15 cellular contexts compared by ENCODE assay signal in the genomic region with DNA sequence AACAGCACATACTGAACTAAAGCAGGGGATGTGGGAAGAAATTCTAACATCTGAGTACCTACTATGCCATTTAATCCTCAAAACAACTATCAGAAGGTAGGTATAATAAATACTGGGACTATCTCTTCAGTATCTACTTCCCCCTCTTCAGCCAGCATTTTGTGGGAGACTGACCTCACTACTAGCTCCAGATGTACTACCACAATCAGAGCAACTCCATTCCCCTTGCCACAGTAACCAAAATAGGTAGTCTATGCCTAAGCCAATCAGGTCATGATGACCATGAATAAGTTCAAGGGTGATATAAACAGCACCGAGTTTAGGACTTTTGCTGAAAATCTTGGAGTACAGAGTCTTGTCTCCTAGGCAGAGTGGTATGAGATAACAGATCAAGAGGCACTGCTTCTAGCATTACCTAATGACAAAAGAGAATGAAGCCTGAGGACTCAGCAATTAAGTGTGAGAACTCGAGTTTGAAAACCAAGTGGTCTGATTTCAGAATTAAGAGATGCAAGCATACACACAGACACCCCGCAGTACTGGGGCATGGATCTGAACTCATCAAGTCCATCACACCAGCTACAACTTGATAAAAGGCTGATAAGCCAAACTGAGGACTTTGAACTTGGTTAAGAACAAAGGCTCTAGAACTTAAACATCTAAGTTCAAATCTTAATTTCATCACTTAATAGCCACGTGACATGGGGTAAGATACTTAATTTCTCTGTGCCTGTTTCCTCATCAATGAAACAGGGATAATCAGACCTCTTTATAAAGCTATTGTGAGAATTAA. TPM values are rescaled to one million over a fixed set of nuclear protein-coding genes. Genes with fewer than 3 reads are reported as not detected.
A peak's percentile ranks its signal among the peaks of the same experiment; 100 is the strongest.
DNase-seq lines count a peak whose midpoint lies in the region; ATAC-seq and TF ChIP-seq lines count a peak whose summit lies in the region.
"Had no signal": no experiment of that assay in that cellular context is flagged by ENCODE, and none has a peak within 500 bp of the region (broad histone marks: within the 10 kb centered on the region; RNA-seq: fewer than 3 reads in every experiment).

No MANE protein-coding gene starts in this region.

- peak overlapping the region; percentile 34 for H3K27ac ChIP-seq in cardiac muscle cell
- no peak overlapping the region for H3K27ac ChIP-seq in right cardiac atrium (ENCODE audit: low read length)
- no peak overlapping the region for H3K27ac ChIP-seq in RWPE1

- H3K36me3 ChIP-seq in cardiac muscle cell, result no peaks in the 10 kb centered on the region
- H3K36me3 ChIP-seq: HAP-1 had no signal

- WGBS in right cardiac atrium, result 67% methylated on average over 4 of the region's 4 CpGs

- no peaks in the 10 kb centered on the region for H3K9me3 Mint-ChIP-seq in endothelial cell (ENCODE audit: unreplicated experiment)

- intact Hi-C loops in right cardiac atrium (cut with DNase I), result no loop called here

- ATAC-seq in right cardiac atrium (no peak), GM18505 (IDR thresholded peaks at IDR 0.05; ENCODE audit: unreplicated experiment) (no peak)

- no peak for DNase-seq in cardiac muscle cell (ENCODE audit: low read depth in 1 of 2, low spot score in 1 of 2)
- no peak for DNase-seq in right cardiac atrium
- DNase-seq in endothelial cell (ENCODE audit: low spot score), result no peak
- peak; percentile 21 for DNase-seq in myocyte (ENCODE audit: low read depth)
- no peak for DNase-seq in RWPE1 (ENCODE audit: low spot score)
- DNase-seq in COLO829 (ENCODE audit: low spot score), result no peak
- DNase-seq in DMS53 (lab: John Stamatoyannopoulos, UW), result no peak
- DNase-seq: CD4-positive, alpha-beta memory T cell; NCI-H1048; NCI-H1694; NCI-H2171 treated with DMSO at 0.1 percent for 48 hours; NCI-H82; SHP77 treated with DMSO at 0.1 percent for 48 hours had no signal

- no peak overlapping the region for H3K4me3 ChIP-seq in cardiac muscle cell
- H3K4me3 ChIP-seq in right cardiac atrium (ENCODE audit: low read length), result no peak overlapping the region
- H3K4me3 ChIP-seq: HAP-1 had no signal

- H3K9me3 ChIP-seq in cardiac muscle cell (ENCODE audit: low read depth), result no peaks in the 10 kb centered on the region
- H3K9me3 ChIP-seq in right cardiac atrium (ENCODE audit: control insufficient read depth, low read length), result no peaks in the 10 kb centered on the region
- H3K9me3 ChIP-seq: HAP-1 had no signal

- H3K36me3 Mint-ChIP-seq in endothelial cell (ENCODE audit: low read depth, unreplicated experiment), result no peaks in the 10 kb centered on the region

- CTCF ChIA-PET in RWPE1 (lab: Yijun Ruan, JAX), result no interaction called here

- TF ChIP-seq POLR2A in GM18505 (IDR thresholded peaks at IDR 0.05; ENCODE audit: borderline replicate concordance, extremely low read depth, insufficient read depth, insufficient read length), result no peak

- TF ChIP-seq CTCF in cardiac muscle cell (IDR thresholded peaks at IDR 0.05; ENCODE audit: low read depth, low read length) (no peak), endothelial cell (IDR thresholded peaks at IDR 0.05; ENCODE audit: unreplicated experiment) (no peak), RWPE1 (conservative IDR thresholded peaks at IDR 0.05; ENCODE audit: low read depth) (no peak)

- no peaks in the 10 kb centered on the region for H3K27me3 ChIP-seq in cardiac muscle cell
- no peaks in the 10 kb centered on the region for H3K27me3 ChIP-seq in right cardiac atrium (ENCODE audit: control insufficient read depth, insufficient read depth)

- peaks cover 1% of the 10 kb centered on the region for H3K27me3 Mint-ChIP-seq in endothelial cell (ENCODE audit: unreplicated experiment)
- H3K27me3 Mint-ChIP-seq: CD4-positive, alpha-beta memory T cell had no signal

- POLR2A ChIA-PET in RWPE1 (lab: Yijun Ruan, JAX; ENCODE audit: low non-redundant PET), result no interaction called here

- H3K4me1 Mint-ChIP-seq in endothelial cell (ENCODE audit: unreplicated experiment), result peaks cover 13% of the 10 kb centered on the region

- peak overlapping the region; percentile 4 for H3K27ac Mint-ChIP-seq in endothelial cell (ENCODE audit: unreplicated experiment)

- H3K4me3 Mint-ChIP-seq in endothelial cell (ENCODE audit: unreplicated experiment), result no peak overlapping the region

- H3K4me1 ChIP-seq in cardiac muscle cell (ENCODE audit: low read depth), result peaks cover 10% of the 10 kb centered on the region
- H3K4me1 ChIP-seq in right cardiac atrium (ENCODE audit: control insufficient read depth, insufficient read depth, low read length), result peaks cover 5% of the 10 kb centered on the region

RNA-seq across cellular contexts. Expression of gene FNIP1, which starts 9.7 kb away (rescaled TPM):
- total RNA-seq in cardiac muscle cell (13.6 and 24.4 TPM in 2 replicates), right cardiac atrium (10 to 100 TPM; 26.8 to 35.8 (median 31.2) TPM), endothelial cell (ENCODE audit: unreplicated experiment) (30.6 TPM), myocyte (53.9 and 77.2 TPM in 2 replicates)
- polyA plus RNA-seq in cardiac muscle cell (10.1 and 16.3 TPM in 2 replicates), right cardiac atrium (5.8 TPM)
- polyA plus RNA-seq in myocyte (2012), result 10.4 TPM
